Comparison of ENCODE assay signal across 1 cellular context in genomic region chr11:128551641-128552335, GRCh38.
TF ChIP-seq lines count a peak whose summit lies in the region.

No MANE protein-coding gene starts in this region.

TF ChIP-seq in K562, 482 proteins besides CTCF, POLR2A, EP300 and RAD21 (continued from another document):
- TF ChIP-seq SMAD4 (CRISPR knock-in tag; conservative IDR thresholded peaks at IDR 0.05) (peak; percentile 78), ZNF175 (CRISPR knock-in tag; IDR thresholded peaks at IDR 0.05; ENCODE audit: low read depth) (peak; percentile 20; the same call in 1 of the 2 replicates), SNRNP70 (optimal IDR thresholded peaks at IDR 0.05; ENCODE audit: low read depth, low read length) (no peak), PRMT5 (CRISPR knock-in tag; IDR thresholded peaks at IDR 0.05) (no peak), ETV1 (tag; conservative IDR thresholded peaks at IDR 0.05; ENCODE audit: low read depth) (peak; percentile 84)
- TF ChIP-seq, protein P1, sequence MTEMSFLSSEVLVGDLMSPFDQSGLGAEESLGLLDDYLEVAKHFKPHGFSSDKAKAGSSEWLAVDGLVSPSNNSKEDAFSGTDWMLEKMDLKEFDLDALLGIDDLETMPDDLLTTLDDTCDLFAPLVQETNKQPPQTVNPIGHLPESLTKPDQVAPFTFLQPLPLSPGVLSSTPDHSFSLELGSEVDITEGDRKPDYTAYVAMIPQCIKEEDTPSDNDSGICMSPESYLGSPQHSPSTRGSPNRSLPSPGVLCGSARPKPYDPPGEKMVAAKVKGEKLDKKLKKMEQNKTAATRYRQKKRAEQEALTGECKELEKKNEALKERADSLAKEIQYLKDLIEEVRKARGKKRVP (CRISPR knock-in tag; IDR thresholded peaks at IDR 0.05): peak; percentile 97
